In genomic region chr16:65005696-65006095, GRCh38 we compare ENCODE assay signal across 25 cellular contexts.
A peak's percentile ranks its signal among the peaks of the same experiment; 100 is the strongest.
DNase-seq lines count a peak whose midpoint lies in the region; ATAC-seq and TF ChIP-seq lines count a peak whose summit lies in the region.
"Had no signal": no experiment of that assay in that cellular context is flagged by ENCODE, and none has a peak within 500 bp of the region (broad histone marks: within the 10 kb centered on the region; RNA-seq: fewer than 3 reads in every experiment).

No MANE protein-coding gene starts in this region.

- peaks cover 79% of the 10 kb centered on the region for H3K79me2 ChIP-seq in osteoblast (ENCODE audit: insufficient read depth, low read length)

- TF ChIP-seq CTCF in HFFc6 (IDR thresholded peaks at IDR 0.05) (no peak), fibroblast of mammary gland (conservative IDR thresholded peaks at IDR 0.05; ENCODE audit: control insufficient read depth, insufficient read depth, low read depth, low read length) (no peak), osteoblast (IDR thresholded peaks at IDR 0.05; ENCODE audit: extremely low read depth, low read depth, low read length) (no peak)

- H3K27me3 Mint-ChIP-seq in HFFc6 (ENCODE audit: insufficient read depth), result peaks cover 15% of the 10 kb centered on the region
- H3K27me3 Mint-ChIP-seq: CD4-positive, CD25-positive, alpha-beta regulatory T cell; IgD-negative memory B cell had no signal

- no peak for ATAC-seq in GM21367 (IDR thresholded peaks at IDR 0.05; ENCODE audit: unreplicated experiment)

- H3K4me3 Mint-ChIP-seq in HFFc6, result no peak overlapping the region
- H3K4me3 Mint-ChIP-seq: CD4-positive, CD25-positive, alpha-beta regulatory T cell; H9 had no signal

- H3K36me3 ChIP-seq in osteoblast (ENCODE audit: insufficient read depth, low read length), result peaks cover 60% of the 10 kb centered on the region
- H3K36me3 ChIP-seq: BLaER1 had no signal

- no peak overlapping the region for H2AFZ ChIP-seq in osteoblast (ENCODE audit: low read length)
- H2AFZ ChIP-seq: GM23248 had no signal

- H3K27ac ChIP-seq in osteoblast (ENCODE audit: low read depth, low read length), result peak overlapping the region; percentile 0
- H3K27ac ChIP-seq: BLaER1, GM23248, KMS-11, RWPE1 had no signal

- no peaks in the 10 kb centered on the region for H3K9me3 ChIP-seq in osteoblast (ENCODE audit: low read depth, low read length)
- H3K9me3 ChIP-seq: BLaER1 had no signal

- peaks cover 20% of the 10 kb centered on the region for H3K4me1 ChIP-seq in osteoblast (ENCODE audit: insufficient read depth, low read length)
- H3K4me1 ChIP-seq: BLaER1 had no signal

- peaks cover 49% of the 10 kb centered on the region for H4K20me1 ChIP-seq in osteoblast (ENCODE audit: insufficient read depth, low read length)
- H4K20me1 ChIP-seq: BLaER1 had no signal

- no peaks in the 10 kb centered on the region for H3K9me3 Mint-ChIP-seq in HFFc6
- H3K9me3 Mint-ChIP-seq: H9 had no signal

- H3K27me3 ChIP-seq in osteoblast (ENCODE audit: insufficient read depth, low read length), result no peaks in the 10 kb centered on the region
- H3K27me3 ChIP-seq: BLaER1 had no signal

- H3K27ac Mint-ChIP-seq in HFFc6, result peak overlapping the region; percentile 43
- H3K27ac Mint-ChIP-seq: CD4-positive, CD25-positive, alpha-beta regulatory T cell; H9; IgD-negative memory B cell had no signal

- H3K4me3 ChIP-seq in fibroblast of mammary gland (ENCODE audit: control insufficient read depth, low read depth, low read length) (no peak overlapping the region), osteoblast (ENCODE audit: insufficient read depth, low read length) (no peak overlapping the region)
- H3K4me3 ChIP-seq: BLaER1, GM23248 had no signal

- peaks cover 70% of the 10 kb centered on the region for H3K4me1 Mint-ChIP-seq in HFFc6 (ENCODE audit: low read depth)
- H3K4me1 Mint-ChIP-seq: CD4-positive, CD25-positive, alpha-beta regulatory T cell; IgD-negative memory B cell had no signal

- peaks cover 44% of the 10 kb centered on the region for H3K36me3 Mint-ChIP-seq in HFFc6 (ENCODE audit: low read depth)
- H3K36me3 Mint-ChIP-seq: CD4-positive, CD25-positive, alpha-beta regulatory T cell; IgD-negative memory B cell had no signal

- DNase-seq in HFFc6 (no peak), amniotic epithelial cell (ENCODE audit: low read depth) (peak; percentile 49), fibroblast of mammary gland (ENCODE audit: low read depth) (peak; percentile 14), osteoblast (ENCODE audit: insufficient read length, low spot score, missing footprints) (no peak), 8988T (no peak)
- no peak for DNase-seq in stimulated activated CD4-positive, alpha-beta T cell treated with anti-CD3 and anti-CD28 coated beads, Interleukin-4, amount 100 ng/mL, for 4 hours
- no peak for DNase-seq in activated CD4-positive, CD25-positive, alpha-beta regulatory T cell (lab: John Stamatoyannopoulos, UW)
- DNase-seq: CD4-positive, CD25-positive, alpha-beta regulatory T cell; DMS153; DND-41; GM23248; H9; NCI-H1092; NCI-H1417 treated with DMSO at 0.1 percent for 48 hours; NCI-H1694 treated with DMSO at 0.1 percent for 48 hours; NCI-H2081; NCI-H2227 treated with DMSO at 0.1 percent for 48 hours; NCI-H510A; NCI-H69; SHP77 had no signal

- H3K4me2 ChIP-seq in osteoblast (ENCODE audit: insufficient read depth, low read length), result no peak overlapping the region
- H3K4me2 ChIP-seq: BLaER1, KMS-11 had no signal

Comparison
In these comparisons a context has a peak if more than half of its experiments do, and no peak if none do; other contexts are left out.
1. DNase-seq: peak in amniotic epithelial cell (single experiment) and fibroblast of mammary gland (single experiment); none in HFFc6 (single experiment), osteoblast (single experiment), stimulated activated CD4-positive, alpha-beta T cell treated with anti-CD3 and anti-CD28 coated beads, Interleukin-4, amount 100 ng/mL, for 4 hours (0 of 2), 8988T (single experiment) and activated CD4-positive, CD25-positive, alpha-beta regulatory T cell (0 of 4).